In the genomic region with DNA sequence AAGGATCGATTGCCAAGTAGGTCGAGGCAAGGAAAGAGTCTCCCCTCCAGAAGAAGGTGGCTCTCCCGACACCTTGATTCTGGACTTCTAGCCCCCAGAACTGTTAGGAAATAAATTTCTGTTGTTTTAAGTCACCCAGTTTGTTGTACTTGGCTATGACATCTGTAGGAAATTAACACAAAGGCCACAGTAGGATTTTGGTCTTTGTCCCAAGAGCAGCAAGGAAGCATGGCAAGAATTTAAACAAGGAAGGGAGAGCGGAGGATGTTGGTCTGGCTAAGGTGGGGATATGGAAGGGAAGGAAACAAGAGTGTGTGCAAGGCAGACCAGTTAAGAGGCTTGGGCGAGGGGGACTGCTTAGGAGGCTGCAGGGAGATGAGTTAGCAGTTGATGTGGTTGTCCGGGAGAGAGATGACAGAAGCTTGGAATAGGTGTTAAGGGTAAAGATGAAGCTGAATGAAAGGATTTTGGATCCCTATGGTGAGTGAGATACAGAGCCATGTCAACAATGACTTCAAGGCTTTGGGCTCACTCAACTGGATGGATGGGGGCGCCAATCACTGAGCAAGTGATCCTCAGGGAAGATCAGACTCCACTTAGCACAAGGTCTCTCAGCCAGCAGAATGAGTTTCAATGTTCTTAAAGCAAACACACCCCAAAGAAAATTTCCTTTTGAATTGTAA, we compare ENCODE assay signal across 20 cellular contexts.
DNase-seq lines count a peak whose midpoint lies in the region; ATAC-seq and TF ChIP-seq lines count a peak whose summit lies in the region.
"Had no signal": no experiment of that assay in that cellular context is flagged by ENCODE, and none has a peak within 500 bp of the region (broad histone marks: within the 10 kb centered on the region; RNA-seq: fewer than 3 reads in every experiment).

No MANE protein-coding gene starts in this region.

- H3K27me3 Mint-ChIP-seq in progenitor cell of endocrine pancreas: no peaks in the 10 kb centered on the region
- no peaks in the 10 kb centered on the region for H3K27me3 Mint-ChIP-seq in Calu3 (ENCODE audit: unreplicated experiment)
- H3K27me3 Mint-ChIP-seq: CD4-positive, alpha-beta memory T cell had no signal

- H3K27ac Mint-ChIP-seq in progenitor cell of endocrine pancreas (peak overlapping the region; percentile 23), Calu3 (ENCODE audit: unreplicated experiment) (no peak overlapping the region)
- H3K27ac Mint-ChIP-seq: T-helper 2 cell treated with Interferon-gamma antibody and Interleukin-4, amounts not matched to agents 5 μg/mL and 100 μg/mL, for 36 hours had no signal

- H3K27me3 ChIP-seq in SK-N-SH (ENCODE audit: insufficient read depth) (no peaks in the 10 kb centered on the region), Panc1 (ENCODE audit: control insufficient read depth, insufficient read depth, low read length) (no peaks in the 10 kb centered on the region), ovary (no peaks in the 10 kb centered on the region)
- H3K27me3 ChIP-seq: tibial nerve had no signal

- CTCF ChIA-PET in SK-N-SH (lab: Yijun Ruan, JAX): no interaction called here
- CTCF ChIA-PET in Panc1 (lab: Charles Lee): no interaction called here
- CTCF ChIA-PET in Calu3 (lab: Charles Lee): no interaction called here

- H3K79me2 ChIP-seq in SK-N-SH (ENCODE audit: insufficient read depth): no peaks in the 10 kb centered on the region

- 96% methylated on average over 7 of the region's 7 CpGs for WGBS in SK-N-SH (ENCODE audit: low lambda C conversion rate)
- 79 to 82% (median 80%) methylated on average over 7 of the region's 7 CpGs for WGBS in ovary, 3 donors

- intact Hi-C loops in Panc1 (cut with micrococcal nuclease; ENCODE audit: unreplicated experiment) (loop anchor here (10.0 kb wide), 1 partner anchor 139 kb away; a partner anchor contains a TSS), ovary (cut with DNase I) (no loop called here), Calu3 (cut with micrococcal nuclease; ENCODE audit: unreplicated experiment) (no loop called here)

- ATAC-seq in SK-N-SH treated with all-trans-retinoic acid at 6 μM for 48 hours (no peak), Panc1 (no peak), HG03045 (IDR thresholded peaks at IDR 0.05; ENCODE audit: unreplicated experiment) (no peak)
- ATAC-seq: activated CD4-positive, CD25-positive, alpha-beta regulatory T cell treated with anti-CD3 and anti-CD28 coated beads, Interleukin-2, amount 50 U/mL, for 24 hours had no signal

- no TSS peak for BruUV-seq in Panc1 (replicated peaks; lab: Mats Ljungman, UMichigan)
- no TSS peak for BruUV-seq in Calu3 (replicated peaks; lab: Mats Ljungman, UMichigan)

- in situ Hi-C loops in Panc1 (cut with HindIII; ENCODE audit: low pct_unique_long_range_greater_than_20kb, low sequenced_read_pairs): no loop called here

- peaks cover 40% of the 10 kb centered on the region for H3K4me1 Mint-ChIP-seq in progenitor cell of endocrine pancreas (ENCODE audit: low read depth)
- peaks cover 48% of the 10 kb centered on the region for H3K4me1 Mint-ChIP-seq in Calu3 (ENCODE audit: low read depth, unreplicated experiment)

- TF ChIP-seq POLR2A in ovary (IDR thresholded peaks at IDR 0.05): no peak

- no peaks in the 10 kb centered on the region for H3K9me2 ChIP-seq in SK-N-SH

- no peaks in the 10 kb centered on the region for H3K36me3 ChIP-seq in SK-N-SH (replicated peaks in 1 of 2; ENCODE audit: control insufficient read depth in 1 of 2, insufficient read depth in 2 of 2, low read length in 1 of 2)
- H3K36me3 ChIP-seq in Panc1 (ENCODE audit: control insufficient read depth, insufficient read depth, low read length): no peaks in the 10 kb centered on the region
- H3K36me3 ChIP-seq in ovary: no peaks in the 10 kb centered on the region
- H3K36me3 ChIP-seq: tibial nerve had no signal

- TF ChIP-seq RAD21 in SK-N-SH (IDR thresholded peaks at IDR 0.05; ENCODE audit: low read length): no peak

- H3K4me3 Mint-ChIP-seq in progenitor cell of endocrine pancreas (ENCODE audit: low read depth) (no peak overlapping the region), Calu3 (ENCODE audit: low read depth, unreplicated experiment) (no peak overlapping the region)
- H3K4me3 Mint-ChIP-seq: CD4-positive, alpha-beta memory T cell; H9; T-helper 2 cell treated with Interferon-gamma antibody and Interleukin-4, amounts not matched to agents 5 μg/mL and 100 μg/mL, for 36 hours had no signal

- DNase-seq in SK-N-SH: no peak
- DNase-seq in Panc1 (ENCODE audit: low read depth, low spot score): no peak
- peak; percentile 50 for DNase-seq in fibroblast of gingiva (ENCODE audit: low read depth)
- no peak for DNase-seq in progenitor cell of endocrine pancreas (ENCODE audit: low spot score, unreplicated experiment)
- no peak for DNase-seq in ovary
- no peak for DNase-seq in Calu3
- DNase-seq: activated effector memory CD4-positive, alpha-beta T cell treated with anti-CD3 and anti-CD28 coated beads, Interleukin-2, amount 50 U/mL, for 16 hours; amniotic stem cell; CD4-positive, alpha-beta memory T cell; DMS79; H9; NCI-H1694; SHP77 treated with DMSO at 0.1 percent for 48 hours; stimulated activated CD4-positive, alpha-beta T cell treated with anti-CD3 and anti-CD28 coated beads, Interleukin-12 subunit alpha, Interleukin-12 subunit beta, amount 100 ng/mL, for 4 hours; stimulated activated naive CD4-positive, alpha-beta T cell had no signal

- H3K36me3 Mint-ChIP-seq in progenitor cell of endocrine pancreas (ENCODE audit: insufficient read depth): no peaks in the 10 kb centered on the region
- peaks cover 31% of the 10 kb centered on the region for H3K36me3 Mint-ChIP-seq in Calu3 (ENCODE audit: insufficient read depth, unreplicated experiment)
- H3K36me3 Mint-ChIP-seq: CD4-positive, alpha-beta memory T cell had no signal

- H3K9me3 Mint-ChIP-seq in progenitor cell of endocrine pancreas (ENCODE audit: low read depth): no peaks in the 10 kb centered on the region
- peaks cover 4% of the 10 kb centered on the region for H3K9me3 Mint-ChIP-seq in Calu3 (ENCODE audit: low read depth, unreplicated experiment)
- H3K9me3 Mint-ChIP-seq: T-helper 2 cell treated with Interferon-gamma antibody and Interleukin-4, amounts not matched to agents 5 μg/mL and 100 μg/mL, for 36 hours had no signal

- H3K4me1 ChIP-seq in SK-N-SH (ENCODE audit: control insufficient read depth in 1 of 2, insufficient read depth in 2 of 2, low read depth in 1 of 2, low read length in 1 of 2) (peaks cover 26 to 38% of the 10 kb centered on the region in 2 experiments), Panc1 (ENCODE audit: control insufficient read depth, insufficient read depth, low read length) (peaks cover 49% of the 10 kb centered on the region), ovary (ENCODE audit: insufficient read depth) (no peaks in the 10 kb centered on the region)

- TF ChIP-seq EP300 in SK-N-SH (IDR thresholded peaks at IDR 0.05; ENCODE audit: borderline replicate concordance in 1 of 2, low read depth in 1 of 2, low read length in 1 of 2) (no peak), ovary (IDR thresholded peaks at IDR 0.05) (no peak)

- H3K4me2 ChIP-seq in SK-N-SH: no peak overlapping the region

- H3K9ac ChIP-seq in SK-N-SH: no peak overlapping the region

- H2AFZ ChIP-seq in SK-N-SH (ENCODE audit: low read depth): 0 out of 2 replicates have a peak overlapping the region, but pooled peaks have one; percentile 21

- TF ChIP-seq CTCF in SK-N-SH (IDR thresholded peaks at IDR 0.05) (no peak), Panc1 (IDR thresholded peaks at IDR 0.05) (no peak), progenitor cell of endocrine pancreas (IDR thresholded peaks at IDR 0.05; ENCODE audit: unreplicated experiment) (no peak), ovary (IDR thresholded peaks at IDR 0.05) (no peak), Calu3 (IDR thresholded peaks at IDR 0.05; ENCODE audit: unreplicated experiment) (no peak)

- no peak overlapping the region for H3K4me3 ChIP-seq in SK-N-SH (ENCODE audit: low read depth in 2 of 2, low read length in 1 of 2)
- no peak overlapping the region for H3K4me3 ChIP-seq in Panc1 (ENCODE audit: low read depth in 2 of 2, low read length in 2 of 2)
- H3K4me3 ChIP-seq in ovary: no peak overlapping the region
- H3K4me3 ChIP-seq: tibial nerve had no signal

- POLR2A ChIA-PET in SK-N-SH (lab: Yijun Ruan, JAX): no interaction called here
- POLR2A ChIA-PET in Panc1 (lab: Charles Lee): no interaction called here

- H3F3A ChIP-seq in SK-N-SH (replicated peaks; ENCODE audit: insufficient read depth): peaks cover 17% of the 10 kb centered on the region

- H4K20me1 ChIP-seq in SK-N-SH (ENCODE audit: insufficient read depth): no peaks in the 10 kb centered on the region

- H3K9me3 ChIP-seq in SK-N-SH (no peaks in the 10 kb centered on the region), Panc1 (ENCODE audit: control insufficient read depth, insufficient read depth, low read depth, low read length) (no peaks in the 10 kb centered on the region), ovary (no peaks in the 10 kb centered on the region)
- H3K9me3 ChIP-seq: tibial nerve had no signal

- no peak overlapping the region; a peak in 1 of 4 replicates for H3K27ac ChIP-seq in SK-N-SH (ENCODE audit: low read depth in 2 of 2, low read length in 1 of 2)
- peak overlapping the region; percentile 100 for H3K27ac ChIP-seq in Panc1 (ENCODE audit: low read length)
- no peak overlapping the region for H3K27ac ChIP-seq in ovary
- H3K27ac ChIP-seq: tibial nerve had no signal

TF ChIP-seq in SK-N-SH, 30 proteins besides CTCF, POLR2A, EP300 and RAD21 (continues in another document):
- 0 out of 2 replicates have a peak, but pooled peaks have one; percentile 10 for TF ChIP-seq MEF2A (IDR thresholded peaks at IDR 0.05; ENCODE audit: borderline replicate concordance, low read depth)

TF ChIP-seq in SK-N-SH treated with all-trans-retinoic acid at 6 μM for 48 hours, 23 proteins besides CTCF, POLR2A, EP300 and RAD21 (continues in another document):
- TF ChIP-seq ZFP30 (CRISPR knock-in tag; IDR thresholded peaks at IDR 0.05): no peak
- no peak for TF ChIP-seq SNAI2 (CRISPR knock-in tag; IDR thresholded peaks at IDR 0.05)
- no peak for TF ChIP-seq ZNF70 (CRISPR knock-in tag; IDR thresholded peaks at IDR 0.05)
- TF ChIP-seq ZNF8 (CRISPR knock-in tag; IDR thresholded peaks at IDR 0.05): no peak
- TF ChIP-seq ISL1 (CRISPR knock-in tag; IDR thresholded peaks at IDR 0.05): no peak
- TF ChIP-seq ZFP3 (CRISPR knock-in tag; IDR thresholded peaks at IDR 0.05): no peak
- TF ChIP-seq TOX (CRISPR knock-in tag; IDR thresholded peaks at IDR 0.05; ENCODE audit: borderline replicate concordance): no peak
- TF ChIP-seq ARNTL (CRISPR knock-in tag; IDR thresholded peaks at IDR 0.05; ENCODE audit: borderline replicate concordance, low read depth): no peak
- TF ChIP-seq RARB (CRISPR knock-in tag; IDR thresholded peaks at IDR 0.05): no peak
